ENCODE assay signal across 2 cellular contexts in the genomic region with DNA sequence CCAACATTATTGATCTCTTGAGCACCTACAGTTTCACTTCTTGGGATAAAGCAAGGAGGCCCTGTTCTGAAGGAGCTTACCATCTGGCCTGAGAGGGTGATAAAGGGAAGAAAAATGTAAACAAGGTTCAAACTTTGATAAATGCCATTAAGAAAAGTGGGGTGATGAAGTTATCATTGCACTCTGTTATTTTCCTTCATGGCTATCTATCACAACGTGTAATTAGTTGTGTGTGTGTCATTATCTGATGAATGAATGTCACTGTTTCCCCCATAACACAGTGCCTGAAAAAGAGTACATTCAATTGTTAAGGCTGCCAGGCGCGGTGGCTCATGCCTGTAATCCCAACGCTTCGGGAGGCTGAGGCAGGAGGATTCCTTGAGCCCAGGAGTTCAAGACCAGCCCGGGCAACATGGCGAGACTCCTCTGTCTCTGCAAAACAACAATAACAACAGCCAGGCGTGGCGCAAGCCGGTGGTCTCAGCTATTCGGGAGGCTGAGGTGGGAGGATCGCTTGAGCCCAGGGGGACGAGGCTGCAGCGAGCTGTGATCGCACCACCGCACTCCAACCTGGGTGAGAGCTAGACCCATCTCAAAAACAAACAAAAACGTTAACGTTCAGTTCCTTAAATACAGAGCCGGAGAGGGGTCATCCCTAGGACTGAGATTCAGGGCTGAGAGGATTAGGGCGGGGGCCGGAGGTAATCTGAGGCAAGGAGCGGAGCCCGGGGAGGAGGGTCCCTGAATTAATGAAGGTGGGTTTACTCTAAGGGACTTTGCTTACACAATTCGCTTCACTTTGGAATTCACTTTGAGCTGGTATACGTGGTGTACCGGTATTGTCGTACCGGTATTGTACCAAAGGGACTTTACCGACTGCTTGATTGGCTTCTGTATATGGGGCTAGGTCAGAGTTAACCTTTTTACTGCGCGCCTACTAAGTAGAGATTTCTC.
TF ChIP-seq lines count a peak whose summit lies in the region.

No MANE protein-coding gene starts in this region.

TF ChIP-seq in HEK293, 187 proteins besides CTCF, POLR2A, EP300 and RAD21 (continued from another document):
- no peak for TF ChIP-seq ZNF670 (tag by site-specific recombination; IDR thresholded peaks at IDR 0.05; ENCODE audit: low read depth)
- no peak for TF ChIP-seq ZNF501 (tag by site-specific recombination; IDR thresholded peaks at IDR 0.05)
- TF ChIP-seq SP7 (tag by site-specific recombination; IDR thresholded peaks at IDR 0.05): peak; percentile 91

TF ChIP-seq in WTC11, 78 proteins besides CTCF, POLR2A, EP300 and RAD21 (continued from another document):
- TF ChIP-seq, protein P1, sequence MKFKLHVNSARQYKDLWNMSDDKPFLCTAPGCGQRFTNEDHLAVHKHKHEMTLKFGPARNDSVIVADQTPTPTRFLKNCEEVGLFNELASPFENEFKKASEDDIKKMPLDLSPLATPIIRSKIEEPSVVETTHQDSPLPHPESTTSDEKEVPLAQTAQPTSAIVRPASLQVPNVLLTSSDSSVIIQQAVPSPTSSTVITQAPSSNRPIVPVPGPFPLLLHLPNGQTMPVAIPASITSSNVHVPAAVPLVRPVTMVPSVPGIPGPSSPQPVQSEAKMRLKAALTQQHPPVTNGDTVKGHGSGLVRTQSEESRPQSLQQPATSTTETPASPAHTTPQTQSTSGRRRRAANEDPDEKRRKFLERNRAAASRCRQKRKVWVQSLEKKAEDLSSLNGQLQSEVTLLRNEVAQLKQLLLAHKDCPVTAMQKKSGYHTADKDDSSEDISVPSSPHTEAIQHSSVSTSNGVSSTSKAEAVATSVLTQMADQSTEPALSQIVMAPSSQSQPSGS (CRISPR knock-in tag; IDR thresholded peaks at IDR 0.05; ENCODE audit: borderline replicate concordance, low read depth): no peak
- 0 out of 2 replicates have a peak, but pooled peaks have one; percentile 61 for TF ChIP-seq AR (CRISPR knock-in tag; IDR thresholded peaks at IDR 0.05)
- 0 out of 2 replicates have a peak, but pooled peaks have one; percentile 5 for TF ChIP-seq ZNF671 (CRISPR knock-in tag; IDR thresholded peaks at IDR 0.05)
- TF ChIP-seq, protein P2, sequence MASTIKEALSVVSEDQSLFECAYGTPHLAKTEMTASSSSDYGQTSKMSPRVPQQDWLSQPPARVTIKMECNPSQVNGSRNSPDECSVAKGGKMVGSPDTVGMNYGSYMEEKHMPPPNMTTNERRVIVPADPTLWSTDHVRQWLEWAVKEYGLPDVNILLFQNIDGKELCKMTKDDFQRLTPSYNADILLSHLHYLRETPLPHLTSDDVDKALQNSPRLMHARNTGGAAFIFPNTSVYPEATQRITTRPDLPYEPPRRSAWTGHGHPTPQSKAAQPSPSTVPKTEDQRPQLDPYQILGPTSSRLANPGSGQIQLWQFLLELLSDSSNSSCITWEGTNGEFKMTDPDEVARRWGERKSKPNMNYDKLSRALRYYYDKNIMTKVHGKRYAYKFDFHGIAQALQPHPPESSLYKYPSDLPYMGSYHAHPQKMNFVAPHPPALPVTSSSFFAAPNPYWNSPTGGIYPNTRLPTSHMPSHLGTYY (CRISPR knock-in tag; IDR thresholded peaks at IDR 0.05): no peak
- TF ChIP-seq CBFB (CRISPR knock-in tag; IDR thresholded peaks at IDR 0.05; ENCODE audit: low read depth): no peak
- TF ChIP-seq EMX1 (CRISPR knock-in tag; IDR thresholded peaks at IDR 0.05): 0 out of 2 replicates have a peak, but pooled peaks have one; percentile 59
- no peak for TF ChIP-seq ATF6 (CRISPR knock-in tag; IDR thresholded peaks at IDR 0.05)
- TF ChIP-seq, protein P3, sequence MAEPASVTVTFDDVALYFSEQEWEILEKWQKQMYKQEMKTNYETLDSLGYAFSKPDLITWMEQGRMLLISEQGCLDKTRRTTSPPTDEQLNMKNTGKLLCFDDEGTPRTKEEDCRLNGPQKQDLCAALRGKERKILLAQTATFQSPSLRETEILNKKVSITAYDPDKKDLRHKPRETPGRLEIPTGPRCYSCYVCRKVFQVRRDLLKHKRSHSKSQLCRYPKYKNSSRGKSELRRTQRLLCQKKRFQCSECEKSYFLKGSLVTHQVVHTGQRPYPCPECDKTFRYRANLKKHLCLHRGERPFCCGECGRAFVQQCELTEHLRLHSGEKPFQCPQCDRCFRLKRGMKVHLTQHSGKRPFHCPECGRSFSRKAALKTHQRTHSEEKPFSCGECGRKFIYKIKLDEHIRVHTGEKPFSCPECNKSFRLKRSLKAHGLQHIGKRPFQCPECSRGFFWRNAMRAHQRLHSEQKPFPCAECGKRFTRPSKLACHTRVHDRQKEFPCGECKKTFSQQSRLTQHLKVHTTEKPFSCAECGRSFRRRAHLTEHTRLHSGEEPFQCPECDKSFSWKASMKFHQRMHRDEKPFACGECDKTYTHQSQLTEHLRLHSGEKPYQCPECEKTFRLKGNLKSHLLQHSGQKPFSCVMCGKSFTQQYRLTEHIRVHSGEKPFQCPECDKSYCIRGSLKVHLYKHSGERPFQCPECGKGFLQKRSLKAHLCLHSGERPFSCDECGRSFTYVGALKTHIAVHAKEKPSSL (CRISPR knock-in tag; conservative IDR thresholded peaks at IDR 0.05): no peak
- TF ChIP-seq ZNF281 (CRISPR knock-in tag; IDR thresholded peaks at IDR 0.05): no peak
- TF ChIP-seq NR1H2 (CRISPR knock-in tag; IDR thresholded peaks at IDR 0.05): no peak
